ENCODE assay signal across 1 cellular context in genomic region chr9:135587658-135588057, GRCh38.
TF ChIP-seq lines count a peak whose summit lies in the region.

No MANE protein-coding gene starts in this region.

TF ChIP-seq in K562, 482 proteins besides CTCF, POLR2A, EP300 and RAD21:
- TF ChIP-seq USF2 (CRISPR knock-in tag; IDR thresholded peaks at IDR 0.05) (peak; percentile 88), XRCC4 (IDR thresholded peaks at IDR 0.05; ENCODE audit: extremely low read depth, insufficient read depth, insufficient read length) (no peak), ATF7 (IDR thresholded peaks at IDR 0.05) (0 out of 2 replicates have a peak, but pooled peaks have one; percentile 17), ZNF134 (CRISPR knock-in tag; conservative IDR thresholded peaks at IDR 0.05) (no peak), CBFA2T2 (conservative IDR thresholded peaks at IDR 0.05) (0 out of 2 replicates have a peak, but pooled peaks have one; percentile 18), FOSL1 (tag; conservative IDR thresholded peaks at IDR 0.05) (peak; percentile 73), RAD51 (IDR thresholded peaks at IDR 0.05; ENCODE audit: borderline replicate concordance, low read depth) (peak; percentile 76), JUND (IDR thresholded peaks at IDR 0.05; ENCODE audit: borderline replicate concordance, low read depth, low read length) (peak; percentile 87), JUND (tag; IDR thresholded peaks at IDR 0.05; ENCODE audit: borderline replicate concordance, low read depth, low read length) (peak; percentile 61; the same call in 1 of the 3 replicates), ATF3 (IDR thresholded peaks at IDR 0.05) (peak; percentile 82), ATF3 (CRISPR knock-in tag; conservative IDR thresholded peaks at IDR 0.05) (no peak), MNT (conservative IDR thresholded peaks at IDR 0.05) (0 out of 4 replicates have a peak, but pooled peaks of 1 of the 2 experiments have one; percentile 30), SMARCE1 (IDR thresholded peaks at IDR 0.05) (0 out of 2 replicates have a peak, but pooled peaks have one; percentile 24), FOXA1 (IDR thresholded peaks at IDR 0.05; ENCODE audit: borderline replicate concordance) (no peak), TOE1 (IDR thresholded peaks at IDR 0.05; ENCODE audit: borderline replicate concordance) (peak; percentile 25; the same call in 1 of the 2 replicates), TOE1 (CRISPR knock-in tag; IDR thresholded peaks at IDR 0.05; ENCODE audit: borderline replicate concordance, low read depth) (no peak), ILK (tag; IDR thresholded peaks at IDR 0.05; ENCODE audit: borderline replicate concordance, low read depth) (no peak), TEAD2 (tag; IDR thresholded peaks at IDR 0.05) (no peak), PHB2 (IDR thresholded peaks at IDR 0.05; ENCODE audit: low read depth) (no peak), NR2F6 (CRISPR knock-in tag; IDR thresholded peaks at IDR 0.05) (no peak), RBM25 (IDR thresholded peaks at IDR 0.05; ENCODE audit: low read depth, low read length, severe bottlenecking) (no peak), DEAF1 (CRISPR knock-in tag; IDR thresholded peaks at IDR 0.05) (no peak), RBM22 (IDR thresholded peaks at IDR 0.05; ENCODE audit: low read depth, low read length, poor library complexity, severe bottlenecking) (no peak), NR4A1 (CRISPR knock-in tag; IDR thresholded peaks at IDR 0.05) (no peak), NR4A1 (tag; IDR thresholded peaks at IDR 0.05) (no peak), JUN (IDR thresholded peaks at IDR 0.05; ENCODE audit: borderline replicate concordance, low read depth, low read length) (peak; percentile 56; the same call in 1 of the 2 replicates), JUN (CRISPR knock-in tag; IDR thresholded peaks at IDR 0.05; ENCODE audit: borderline replicate concordance) (no peak), ZBTB8A (IDR thresholded peaks at IDR 0.05; ENCODE audit: partially characterized antibody) (no peak), EZH2 (IDR thresholded peaks at IDR 0.05; ENCODE audit: borderline replicate concordance, low read depth, low read length) (no peak), MAX (CRISPR knock-in tag; IDR thresholded peaks at IDR 0.05) (0 out of 2 replicates have a peak, but pooled peaks have one; percentile 42), SPI1 (IDR thresholded peaks at IDR 0.05; ENCODE audit: borderline replicate concordance, low read depth, low read length) (no peak), SP1 (CRISPR knock-in tag; IDR thresholded peaks at IDR 0.05) (no peak), PHB (CRISPR knock-in tag; IDR thresholded peaks at IDR 0.05) (no peak), ZNF668 (CRISPR knock-in tag; IDR thresholded peaks at IDR 0.05) (no peak), ZNF280A (IDR thresholded peaks at IDR 0.05; ENCODE audit: low read depth, partially characterized antibody) (no peak), EHMT2 (IDR thresholded peaks at IDR 0.05) (no peak), ZBTB26 (CRISPR knock-in tag; IDR thresholded peaks at IDR 0.05) (no peak), ZNF512 (tag; IDR thresholded peaks at IDR 0.05) (no peak), ZNF395 (CRISPR knock-in tag; IDR thresholded peaks at IDR 0.05) (0 out of 2 replicates have a peak, but pooled peaks have one; percentile 28), CBX3 (IDR thresholded peaks at IDR 0.05; ENCODE audit: borderline replicate concordance in 1 of 2, low read length in 2 of 2) (no peak), USF1 (CRISPR knock-in tag; IDR thresholded peaks at IDR 0.05) (peak; percentile 87)
